In the genomic region with DNA sequence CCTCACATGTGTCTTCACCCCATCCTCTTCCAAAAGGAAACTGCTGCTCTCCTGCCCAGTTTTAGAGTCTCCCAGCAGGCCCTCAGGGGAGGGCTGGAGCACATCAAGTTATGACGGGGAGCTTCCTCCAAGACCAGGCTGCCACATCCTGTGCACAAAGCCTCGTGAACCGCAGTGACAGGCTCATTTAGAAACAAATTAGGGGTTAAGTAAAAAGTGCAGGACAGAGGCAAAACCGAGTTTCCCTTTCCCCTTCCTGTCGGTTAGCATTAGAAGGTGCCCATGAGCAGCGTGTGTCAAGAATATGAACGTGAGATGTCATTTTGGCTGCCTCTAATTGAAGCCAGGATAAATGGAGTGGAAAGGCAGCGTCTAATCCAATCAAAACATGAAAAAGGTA, we compare ENCODE assay signal across 9 cellular contexts.
DNase-seq lines count a peak whose midpoint lies in the region; ATAC-seq and TF ChIP-seq lines count a peak whose summit lies in the region.
"Had no signal": no experiment of that assay in that cellular context is flagged by ENCODE, and none has a peak within 500 bp of the region (broad histone marks: within the 10 kb centered on the region; RNA-seq: fewer than 3 reads in every experiment).

No MANE protein-coding gene starts in this region.

- TF ChIP-seq EP300 in sigmoid colon (IDR thresholded peaks at IDR 0.05), result no peak

- CTCF ChIA-PET in CD4-positive, alpha-beta T cell (lab: Charles Lee), result interaction anchor here (0.6 kb wide), 1 partner anchor 932 kb away, joined by 4 read pairs; no protein-coding TSS in a partner anchor
- CTCF ChIA-PET in activated CD4-positive, alpha-beta memory T cell treated with anti-CD3 and anti-CD28 coated beads, Interleukin-2, amount 10 ng/mL, durations not matched to agents 7 days and 5 days (lab: Charles Lee), result interaction anchor here (0.7 to 1.7 kb wide), 2 partner anchors 8 to 18 kb away, joined by 3 to 5 read pairs; no protein-coding TSS in a partner anchor

- peak in 2 of 10 experiments; percentile 10 to 42 for DNase-seq in CD4-positive, alpha-beta T cell
- DNase-seq in activated CD4-positive, alpha-beta memory T cell treated with anti-CD3 and anti-CD28 coated beads, Interleukin-2, amount 10 ng/mL, durations not matched to agents 7 days and 5 days, result peak; percentile 74
- DNase-seq in sigmoid colon, result no peak
- DNase-seq in NCI-H524 treated with DMSO at 0.1 percent for 48 hours (lab: John Stamatoyannopoulos, UW), result no peak
- no peak for DNase-seq in NCI-H82 (lab: John Stamatoyannopoulos, UW)
- DNase-seq in epidermal melanocyte (ENCODE audit: insufficient read length, low spot score), result no peak

- no peak overlapping the region for H3K4me3 ChIP-seq in sigmoid colon

- H3K27ac ChIP-seq in CD4-positive, alpha-beta T cell (ENCODE audit: low read depth, low read length), result no peak overlapping the region
- no peak overlapping the region for H3K27ac ChIP-seq in sigmoid colon

- POLR2A ChIA-PET in CD4-positive, alpha-beta T cell (lab: Charles Lee), result interaction anchor here (0.8 kb wide), 1 partner anchor 18 kb away, joined by 3 read pairs; no protein-coding TSS in a partner anchor
- POLR2A ChIA-PET in activated CD4-positive, alpha-beta memory T cell treated with anti-CD3 and anti-CD28 coated beads, Interleukin-2, amount 10 ng/mL, durations not matched to agents 7 days and 5 days (lab: Charles Lee), result no interaction called here

- H3K4me1 Mint-ChIP-seq in CD4-positive, alpha-beta T cell (ENCODE audit: low read depth), result peaks cover 40% of the 10 kb centered on the region
- H3K4me1 Mint-ChIP-seq in activated CD4-positive, alpha-beta memory T cell treated with anti-CD3 and anti-CD28 coated beads, Interleukin-2, amount 10 ng/mL, durations not matched to agents 7 days and 5 days, result peaks cover 19% of the 10 kb centered on the region

- H3K36me3 ChIP-seq in sigmoid colon, result no peaks in the 10 kb centered on the region

- H3K27me3 Mint-ChIP-seq in CD4-positive, alpha-beta T cell, result no peaks in the 10 kb centered on the region
- no peaks in the 10 kb centered on the region for H3K27me3 Mint-ChIP-seq in activated CD4-positive, alpha-beta memory T cell treated with anti-CD3 and anti-CD28 coated beads, Interleukin-2, amount 10 ng/mL, durations not matched to agents 7 days and 5 days

- ATAC-seq in CD4-positive, alpha-beta T cell (ENCODE audit: poor library complexity), result peak; percentile 85
- ATAC-seq in GM19438 (IDR thresholded peaks at IDR 0.05; ENCODE audit: low read depth, unreplicated experiment) (peak; percentile 93), HG03469 (IDR thresholded peaks at IDR 0.05; ENCODE audit: unreplicated experiment) (peak; percentile 97)
- ATAC-seq: Panc1 had no signal

- H3K27me3 ChIP-seq in CD4-positive, alpha-beta T cell (ENCODE audit: control insufficient read depth, insufficient read depth, low read length), result no peaks in the 10 kb centered on the region
- H3K27me3 ChIP-seq in sigmoid colon, result no peaks in the 10 kb centered on the region

- H3K4me3 Mint-ChIP-seq in CD4-positive, alpha-beta T cell, result peak overlapping the region; percentile 40
- H3K4me3 Mint-ChIP-seq in activated CD4-positive, alpha-beta memory T cell treated with anti-CD3 and anti-CD28 coated beads, Interleukin-2, amount 10 ng/mL, durations not matched to agents 7 days and 5 days, result no peak overlapping the region

- no peaks in the 10 kb centered on the region for H3K9me3 Mint-ChIP-seq in CD4-positive, alpha-beta T cell
- H3K9me3 Mint-ChIP-seq in activated CD4-positive, alpha-beta memory T cell treated with anti-CD3 and anti-CD28 coated beads, Interleukin-2, amount 10 ng/mL, durations not matched to agents 7 days and 5 days, result no peaks in the 10 kb centered on the region

- no peaks in the 10 kb centered on the region for H3K9me3 ChIP-seq in CD4-positive, alpha-beta T cell (ENCODE audit: control insufficient read depth, low read length)
- no peaks in the 10 kb centered on the region for H3K9me3 ChIP-seq in sigmoid colon

- TF ChIP-seq CTCF in CD4-positive, alpha-beta T cell (IDR thresholded peaks at IDR 0.05), result no peak
- no peak for TF ChIP-seq CTCF in sigmoid colon (IDR thresholded peaks at IDR 0.05)

- peaks cover 0 to 2% (median 0%) of the 10 kb centered on the region in 4 donors for H3K4me1 ChIP-seq in sigmoid colon

- 30 to 63% methylated on average over 8 of the region's 8 CpGs for WGBS in sigmoid colon, 2 donors

- H3K27ac Mint-ChIP-seq in CD4-positive, alpha-beta T cell, result peak overlapping the region; percentile 54
- no peak overlapping the region for H3K27ac Mint-ChIP-seq in activated CD4-positive, alpha-beta memory T cell treated with anti-CD3 and anti-CD28 coated beads, Interleukin-2, amount 10 ng/mL, durations not matched to agents 7 days and 5 days

- intact Hi-C loops in CD4-positive, alpha-beta T cell (cut with DNase I, micrococcal nuclease), result no loop called here
- intact Hi-C loops in sigmoid colon (cut with DNase I), result no loop called here

- no peaks in the 10 kb centered on the region for H3K36me3 Mint-ChIP-seq in CD4-positive, alpha-beta T cell (ENCODE audit: low read depth)
- H3K36me3 Mint-ChIP-seq in activated CD4-positive, alpha-beta memory T cell treated with anti-CD3 and anti-CD28 coated beads, Interleukin-2, amount 10 ng/mL, durations not matched to agents 7 days and 5 days (ENCODE audit: low read depth), result no peaks in the 10 kb centered on the region

- TF ChIP-seq POLR2A in sigmoid colon (IDR thresholded peaks at IDR 0.05), result no peak
